Comparison of ENCODE assay signal across 8 cellular contexts in genomic region chr1:85277027-85277625, GRCh38. TPM values are rescaled to one million over a fixed set of nuclear protein-coding genes. Genes with fewer than 3 reads are reported as not detected.
DNase-seq lines count a peak whose midpoint lies in the region; ATAC-seq and TF ChIP-seq lines count a peak whose summit lies in the region.

No MANE protein-coding gene starts in this region.

- peaks cover 41% of the 10 kb centered on the region for H3K79me2 ChIP-seq in osteoblast (ENCODE audit: insufficient read depth, low read length)

- no peak for ATAC-seq in Panc1
- ATAC-seq in esophagus mucosa, result no peak
- ATAC-seq in HG03571 (IDR thresholded peaks at IDR 0.05; ENCODE audit: unreplicated experiment), result no peak

- no peaks in the 10 kb centered on the region for H3K36me3 Mint-ChIP-seq in Caco-2 (ENCODE audit: insufficient read depth, unreplicated experiment)

- H3K4me1 ChIP-seq in Caco-2 (peaks cover 4% of the 10 kb centered on the region; the same call in 1 of the 2 replicates), Panc1 (ENCODE audit: control insufficient read depth, insufficient read depth, low read length) (peaks cover 52% of the 10 kb centered on the region), osteoblast (ENCODE audit: insufficient read depth, low read length) (peaks cover 33% of the 10 kb centered on the region)

- in situ Hi-C loops in Panc1 (cut with HindIII; ENCODE audit: low pct_unique_long_range_greater_than_20kb, low sequenced_read_pairs), result no loop called here

- peaks cover 23% of the 10 kb centered on the region for H4K20me1 ChIP-seq in osteoblast (ENCODE audit: insufficient read depth, low read length)

- H3K27ac ChIP-seq in Panc1 (ENCODE audit: low read length), result peak overlapping the region; percentile 84
- peak overlapping the region; percentile 86 for H3K27ac ChIP-seq in osteoblast (ENCODE audit: low read depth, low read length)

- intact Hi-C loops in Caco-2 (cut with micrococcal nuclease; ENCODE audit: unreplicated experiment), result loop anchor here (2.0 kb wide), 1 partner anchor 22 kb away; no protein-coding TSS in a partner anchor
- intact Hi-C loops in Panc1 (cut with micrococcal nuclease; ENCODE audit: unreplicated experiment), result no loop called here

- POLR2A ChIA-PET in Caco-2 (lab: Charles Lee), result interaction anchor here (0.8 to 1.7 kb wide), 7 partner anchors 13 to 431 kb away, joined by 3 to 11 read pairs (median 4); partner anchors contain the start of genes C1orf52, CCN1 and ZNHIT6
- POLR2A ChIA-PET in Panc1 (lab: Charles Lee), result interaction anchor here (0.5 to 3.1 kb wide), 19 partner anchors 8 to 308 kb away, joined by 3 to 16 read pairs (median 4); partner anchors contain the start of gene C1orf52

- H3K4me1 Mint-ChIP-seq in Caco-2 (ENCODE audit: low read depth, unreplicated experiment), result peaks cover 21% of the 10 kb centered on the region

- H3K9me3 Mint-ChIP-seq in Caco-2 (ENCODE audit: unreplicated experiment), result no peaks in the 10 kb centered on the region

- peak overlapping the region; percentile 61 for H3K27ac Mint-ChIP-seq in Caco-2 (ENCODE audit: unreplicated experiment)

- TF ChIP-seq POLR2A in erythroblast (IDR thresholded peaks at IDR 0.05; ENCODE audit: low read length), result peak; percentile 35

- CTCF ChIA-PET in Caco-2 (lab: Charles Lee) (interaction anchor here (0.6 to 2.5 kb wide), 3 partner anchors 17 to 332 kb away, joined by 3 to 19 read pairs (median 3); partner anchors contain the start of gene C1orf52), Panc1 (lab: Charles Lee) (interaction anchor here (0.6 to 1.5 kb wide), 5 partner anchors 8 to 431 kb away, joined by 3 to 17 read pairs (median 3); partner anchors contain the start of genes C1orf52 and ZNHIT6)

- H3K36me3 ChIP-seq in Caco-2 (ENCODE audit: control insufficient read depth, insufficient read depth, low read length) (no peaks in the 10 kb centered on the region), Panc1 (ENCODE audit: control insufficient read depth, insufficient read depth, low read length) (peaks cover 9% of the 10 kb centered on the region; the same call in 1 of the 2 replicates), osteoblast (ENCODE audit: insufficient read depth, low read length) (peaks cover 6% of the 10 kb centered on the region)

- no peaks in the 10 kb centered on the region for H3K27me3 Mint-ChIP-seq in Caco-2 (ENCODE audit: insufficient read depth, unreplicated experiment)

- H2AFZ ChIP-seq in osteoblast (ENCODE audit: low read length), result peak overlapping the region; percentile 85

- H3K9me3 ChIP-seq in Caco-2 (no peaks in the 10 kb centered on the region), Panc1 (ENCODE audit: control insufficient read depth, insufficient read depth, low read depth, low read length) (no peaks in the 10 kb centered on the region), osteoblast (ENCODE audit: low read depth, low read length) (no peaks in the 10 kb centered on the region)

- H3K4me3 ChIP-seq in Caco-2 (ENCODE audit: low read depth, low read length), result peak overlapping the region; percentile 58
- H3K4me3 ChIP-seq in Panc1 (ENCODE audit: low read depth in 2 of 2, low read length in 2 of 2), result peak overlapping the region; percentile 53 to 83
- H3K4me3 ChIP-seq in osteoblast (ENCODE audit: insufficient read depth, low read length), result peak overlapping the region; percentile 82

- H3K4me3 Mint-ChIP-seq in Caco-2 (ENCODE audit: unreplicated experiment), result peak overlapping the region; percentile 76

- H3K4me2 ChIP-seq in osteoblast (ENCODE audit: insufficient read depth, low read length), result peak overlapping the region; percentile 92

- no peak for DNase-seq in Caco-2
- no peak for DNase-seq in Panc1 (ENCODE audit: low read depth, low spot score)
- DNase-seq in erythroblast (lab: John Stamatoyannopoulos, UW), result no peak
- DNase-seq in osteoblast (ENCODE audit: insufficient read length, low spot score, missing footprints), result no peak
- DNase-seq in NCI-H1092 treated with DMSO at 0.1 percent for 48 hours (lab: John Stamatoyannopoulos, UW), result no peak
- no peak for DNase-seq in cortex of kidney (lab: John Stamatoyannopoulos, UW)

- BruUV-seq in Caco-2 (replicated peaks; lab: Mats Ljungman, UMichigan) (TSS peak; percentile 97), Panc1 (replicated peaks; lab: Mats Ljungman, UMichigan) (TSS peak; percentile 99)

- H3K27me3 ChIP-seq in Caco-2 (replicated peaks; ENCODE audit: control insufficient read depth, insufficient read depth, low read length) (no peaks in the 10 kb centered on the region), Panc1 (ENCODE audit: control insufficient read depth, insufficient read depth, low read length) (no peaks in the 10 kb centered on the region), osteoblast (ENCODE audit: insufficient read depth, low read length) (no peaks in the 10 kb centered on the region)

- no peak for TF ChIP-seq CTCF in Caco-2 (IDR thresholded peaks at IDR 0.05; ENCODE audit: insufficient read depth in 1 of 2, low read depth in 1 of 2, low read length in 1 of 2, severe bottlenecking in 1 of 2, unreplicated experiment in 1 of 2)
- TF ChIP-seq CTCF in Panc1 (IDR thresholded peaks at IDR 0.05), result no peak
- no peak for TF ChIP-seq CTCF in osteoblast (IDR thresholded peaks at IDR 0.05; ENCODE audit: extremely low read depth, low read depth, low read length)

RNA-seq across cellular contexts. Expression of gene BCL10, which starts 0.7 kb away (rescaled TPM):
- total RNA-seq in Caco-2 (2022) (18.1 and 18.6 TPM in 2 replicates), Panc1 (2021; ENCODE audit: unreplicated experiment) (69.9 TPM), osteoblast (30.4 and 35.7 TPM in 2 replicates), esophagus mucosa (52.1 TPM)
- 32.8 TPM for polyA plus RNA-seq in Panc1 (2012; ENCODE audit: insufficient read length)

RNA-seq across cellular contexts. Expression of gene C1orf52, which starts 17.7 kb away (rescaled TPM):
- total RNA-seq in Caco-2 (2022), result 30.4 and 30.7 TPM in 2 replicates
- 51.6 TPM for total RNA-seq in Panc1 (2021; ENCODE audit: unreplicated experiment)
- 44.0 TPM for polyA plus RNA-seq in Panc1 (2012; ENCODE audit: insufficient read length)
- total RNA-seq in osteoblast, result 11.2 and 13.0 TPM in 2 replicates
- 11.7 TPM for total RNA-seq in esophagus mucosa
